Comparison of ENCODE assay signal across 26 cellular contexts in the genomic region with DNA sequence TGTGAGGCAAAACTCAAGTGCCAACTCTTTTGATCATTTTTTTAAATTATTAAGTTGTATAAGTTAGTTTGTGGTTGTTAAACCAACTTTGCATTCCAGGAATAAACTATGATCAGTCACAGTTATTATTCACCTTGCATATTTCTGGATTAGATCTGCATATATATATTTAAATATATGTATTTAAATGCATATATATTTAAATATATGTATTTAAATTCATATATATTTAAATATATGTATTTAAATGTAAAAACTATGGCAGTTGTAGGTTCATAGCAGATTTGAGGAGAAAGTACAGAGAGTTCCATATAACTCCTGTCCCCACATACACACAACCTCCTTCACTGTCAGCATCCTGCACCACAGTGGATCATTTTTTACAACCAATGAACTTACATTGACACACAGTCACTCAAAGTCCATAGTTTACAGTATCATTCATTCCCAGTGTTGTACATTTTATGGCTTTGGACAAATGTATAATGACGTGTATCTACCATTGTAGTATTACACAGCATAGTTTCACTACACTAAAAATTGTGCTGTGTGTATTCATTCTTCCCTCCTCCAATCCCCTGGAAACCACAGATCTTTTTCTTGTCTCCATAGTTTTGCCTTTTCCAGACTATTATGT. TPM values are rescaled to one million over a fixed set of nuclear protein-coding genes. Genes with fewer than 3 reads are reported as not detected.
DNase-seq lines count a peak whose midpoint lies in the region; ATAC-seq, FAIRE-seq and TF ChIP-seq lines count a peak whose summit lies in the region.
"Had no signal": no experiment of that assay in that cellular context is flagged by ENCODE, and none has a peak within 500 bp of the region (broad histone marks: within the 10 kb centered on the region; RNA-seq: fewer than 3 reads in every experiment).

No MANE protein-coding gene starts in this region.

- H3K27ac ChIP-seq in dorsolateral prefrontal cortex, result no peak overlapping the region
- H3K27ac ChIP-seq: 22Rv1; A549; BLaER1 treated with 17β-estradiol and CSF1 and Interleukin-3, amounts not matched to agents 10 nM and 100 nM; C4-2B had no signal

- no peaks in the 10 kb centered on the region for H3K27me3 Mint-ChIP-seq in WTC11 (ENCODE audit: low read depth)
- H3K27me3 Mint-ChIP-seq: B cell had no signal

- no peaks in the 10 kb centered on the region for H3K27me3 ChIP-seq in dorsolateral prefrontal cortex
- H3K27me3 ChIP-seq: BLaER1 treated with 17β-estradiol and CSF1 and Interleukin-3, amounts not matched to agents 10 nM and 100 nM had no signal

- H3K9me3 ChIP-seq in mucosa of descending colon, result no peaks in the 10 kb centered on the region
- H3K9me3 ChIP-seq: Caco-2 had no signal

- no peak for ATAC-seq in WTC11
- peak; percentile 94 for ATAC-seq in mucosa of descending colon
- no peak for ATAC-seq in GM21825 (IDR thresholded peaks at IDR 0.05; ENCODE audit: unreplicated experiment)
- no peak for ATAC-seq in GM18498 (IDR thresholded peaks at IDR 0.05; ENCODE audit: unreplicated experiment)
- ATAC-seq: A549; CD8-positive, alpha-beta T cell; GM12878 had no signal

- no peaks in the 10 kb centered on the region for H3K9me3 Mint-ChIP-seq in WTC11

- H3K27ac Mint-ChIP-seq in WTC11, result no peak overlapping the region
- H3K27ac Mint-ChIP-seq: B cell; CD4-positive, alpha-beta T cell; CD8-positive, alpha-beta T cell had no signal

- DNase-seq in D721Med (ENCODE audit: insufficient read length, low spot score) (no peak), WTC11 (ENCODE audit: low spot score) (no peak), mucosa of descending colon (no peak), dorsolateral prefrontal cortex (no peak)
- DNase-seq: AML-193; Caco-2; Calu3; CD4-positive, alpha-beta T cell; CD8-positive, alpha-beta T cell; DMS 273 treated with DMSO at 0.1 percent for 48 hours; DMS153; DMS53; DMS79; DND-41; EL; GDM1 had no signal

- POLR2A ChIA-PET in WTC11 (lab: Charles Lee), result no interaction called here

- no peak overlapping the region for H3K4me3 Mint-ChIP-seq in WTC11
- H3K4me3 Mint-ChIP-seq: B cell; CD4-positive, alpha-beta T cell; CD8-positive, alpha-beta T cell had no signal

- H3K36me3 ChIP-seq in mucosa of descending colon (ENCODE audit: low read depth), result no peaks in the 10 kb centered on the region

- no peaks in the 10 kb centered on the region for H3K4me1 ChIP-seq in mucosa of descending colon (ENCODE audit: low read depth)
- H3K4me1 ChIP-seq: A549; BLaER1 treated with 17β-estradiol and CSF1 and Interleukin-3, amounts not matched to agents 10 nM and 100 nM; Caco-2 had no signal

- no peak for TF ChIP-seq CTCF in D721Med (IDR thresholded peaks at IDR 0.05; ENCODE audit: insufficient read depth, missing control alignments)
- no peak for TF ChIP-seq CTCF in WTC11 (IDR thresholded peaks at IDR 0.05)
- no peak for TF ChIP-seq CTCF in mucosa of descending colon (IDR thresholded peaks at IDR 0.05)
- TF ChIP-seq CTCF in dorsolateral prefrontal cortex (IDR thresholded peaks at IDR 0.05 in 54 of 56, conservative IDR thresholded peaks at IDR 0.05 in 2 of 56; ENCODE audit: low read depth in 1 of 56, partially characterized antibody in 56 of 56), result no peak

- CTCF ChIA-PET in WTC11 (lab: Charles Lee), result interaction anchor here (1.1 kb wide), 1 partner anchor 8 kb away, joined by 6 read pairs; no protein-coding TSS in a partner anchor

- no peaks in the 10 kb centered on the region for H3K4me1 Mint-ChIP-seq in WTC11
- H3K4me1 Mint-ChIP-seq: B cell had no signal

- intact Hi-C loops in mucosa of descending colon (cut with DNase I, micrococcal nuclease) (no loop called here), dorsolateral prefrontal cortex (cut with DNase I) (no loop called here)

- no peaks in the 10 kb centered on the region for H3K36me3 Mint-ChIP-seq in WTC11
- H3K36me3 Mint-ChIP-seq: CD8-positive, alpha-beta T cell had no signal

- peak; percentile 44 for FAIRE-seq in D721Med (lab: Jason Lieb, UNC)
- FAIRE-seq: A549, GM12878, GM12892, GM19239 had no signal

- no peak overlapping the region for H3K4me3 ChIP-seq in mucosa of descending colon
- no peak overlapping the region for H3K4me3 ChIP-seq in dorsolateral prefrontal cortex
- H3K4me3 ChIP-seq: A549; BLaER1 treated with 17β-estradiol and CSF1 and Interleukin-3, amounts not matched to agents 10 nM and 100 nM; GM12878 had no signal

TF ChIP-seq in WTC11, 78 proteins besides CTCF, POLR2A, EP300 and RAD21:
- peak; percentile 93 for TF ChIP-seq HMGA2 (CRISPR knock-in tag; IDR thresholded peaks at IDR 0.05)
- TF ChIP-seq RELA (CRISPR knock-in tag; IDR thresholded peaks at IDR 0.05; ENCODE audit: borderline replicate concordance), result no peak
- TF ChIP-seq, protein P1, sequence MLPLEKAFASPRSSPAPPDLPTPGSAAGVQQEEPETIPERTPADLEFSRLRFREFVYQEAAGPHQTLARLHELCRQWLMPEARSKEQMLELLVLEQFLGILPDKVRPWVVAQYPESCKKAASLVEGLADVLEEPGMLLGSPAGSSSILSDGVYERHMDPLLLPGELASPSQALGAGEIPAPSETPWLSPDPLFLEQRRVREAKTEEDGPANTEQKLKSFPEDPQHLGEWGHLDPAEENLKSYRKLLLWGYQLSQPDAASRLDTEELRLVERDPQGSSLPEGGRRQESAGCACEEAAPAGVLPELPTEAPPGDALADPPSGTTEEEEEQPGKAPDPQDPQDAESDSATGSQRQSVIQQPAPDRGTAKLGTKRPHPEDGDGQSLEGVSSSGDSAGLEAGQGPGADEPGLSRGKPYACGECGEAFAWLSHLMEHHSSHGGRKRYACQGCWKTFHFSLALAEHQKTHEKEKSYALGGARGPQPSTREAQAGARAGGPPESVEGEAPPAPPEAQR (CRISPR knock-in tag; IDR thresholded peaks at IDR 0.05), result no peak
TF ChIP-seq in WTC11: peak in this region for 1.

RNA-seq across cellular contexts. Expression of gene TBC1D12, which starts 49.7 kb away (rescaled TPM):
- 2.2 to 3.1 TPM (median 2.6 TPM) in 3 replicates for total RNA-seq in WTC11 (2021)
- 10 to 100 TPM; 13.6 to 20.2 (median 18.5) TPM for total RNA-seq in mucosa of descending colon
- total RNA-seq in dorsolateral prefrontal cortex, result 10 to 100 TPM; 13.7 to 84.3 (median 27.5) TPM
